1 cellular context compared by ENCODE assay signal in the genomic region with DNA sequence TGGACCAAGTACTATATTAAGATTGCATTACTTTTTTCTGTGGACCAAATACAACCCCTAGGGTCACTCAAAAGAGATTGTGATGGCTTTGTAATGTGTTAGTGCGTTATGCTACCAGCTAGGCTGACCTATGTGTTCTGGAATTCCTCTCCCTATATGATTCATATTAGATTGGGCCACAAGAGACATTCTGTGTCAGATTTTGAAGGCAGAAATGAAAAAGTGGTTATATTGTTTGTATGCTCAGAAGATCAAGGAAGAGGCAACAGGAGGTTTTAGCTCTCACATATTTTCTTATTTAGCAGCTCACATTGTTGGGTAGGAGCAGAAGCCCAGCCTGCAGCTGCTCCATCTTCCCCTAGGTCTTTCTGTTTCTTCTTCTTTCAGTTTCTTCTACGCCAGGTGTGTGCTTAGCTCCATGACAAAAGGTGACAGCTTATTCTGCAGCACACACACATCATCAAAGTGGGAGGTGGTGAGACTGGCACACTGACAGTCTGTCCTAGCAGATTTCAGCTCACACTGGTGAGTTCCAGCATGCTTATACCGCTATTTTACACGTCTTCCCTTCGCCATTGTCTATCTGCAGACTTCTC.
TF ChIP-seq lines count a peak whose summit lies in the region.

No MANE protein-coding gene starts in this region.

TF ChIP-seq in GM23338, 12 proteins besides CTCF, POLR2A, EP300 and RAD21 (continued from another document):
- TF ChIP-seq, protein P1, sequence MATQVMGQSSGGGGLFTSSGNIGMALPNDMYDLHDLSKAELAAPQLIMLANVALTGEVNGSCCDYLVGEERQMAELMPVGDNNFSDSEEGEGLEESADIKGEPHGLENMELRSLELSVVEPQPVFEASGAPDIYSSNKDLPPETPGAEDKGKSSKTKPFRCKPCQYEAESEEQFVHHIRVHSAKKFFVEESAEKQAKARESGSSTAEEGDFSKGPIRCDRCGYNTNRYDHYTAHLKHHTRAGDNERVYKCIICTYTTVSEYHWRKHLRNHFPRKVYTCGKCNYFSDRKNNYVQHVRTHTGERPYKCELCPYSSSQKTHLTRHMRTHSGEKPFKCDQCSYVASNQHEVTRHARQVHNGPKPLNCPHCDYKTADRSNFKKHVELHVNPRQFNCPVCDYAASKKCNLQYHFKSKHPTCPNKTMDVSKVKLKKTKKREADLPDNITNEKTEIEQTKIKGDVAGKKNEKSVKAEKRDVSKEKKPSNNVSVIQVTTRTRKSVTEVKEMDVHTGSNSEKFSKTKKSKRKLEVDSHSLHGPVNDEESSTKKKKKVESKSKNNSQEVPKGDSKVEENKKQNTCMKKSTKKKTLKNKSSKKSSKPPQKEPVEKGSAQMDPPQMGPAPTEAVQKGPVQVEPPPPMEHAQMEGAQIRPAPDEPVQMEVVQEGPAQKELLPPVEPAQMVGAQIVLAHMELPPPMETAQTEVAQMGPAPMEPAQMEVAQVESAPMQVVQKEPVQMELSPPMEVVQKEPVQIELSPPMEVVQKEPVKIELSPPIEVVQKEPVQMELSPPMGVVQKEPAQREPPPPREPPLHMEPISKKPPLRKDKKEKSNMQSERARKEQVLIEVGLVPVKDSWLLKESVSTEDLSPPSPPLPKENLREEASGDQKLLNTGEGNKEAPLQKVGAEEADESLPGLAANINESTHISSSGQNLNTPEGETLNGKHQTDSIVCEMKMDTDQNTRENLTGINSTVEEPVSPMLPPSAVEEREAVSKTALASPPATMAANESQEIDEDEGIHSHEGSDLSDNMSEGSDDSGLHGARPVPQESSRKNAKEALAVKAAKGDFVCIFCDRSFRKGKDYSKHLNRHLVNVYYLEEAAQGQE (IDR thresholded peaks at IDR 0.05; ENCODE audit: unreplicated experiment), result no peak
- no peak for TF ChIP-seq EZH2 (IDR thresholded peaks at IDR 0.05; ENCODE audit: low read depth, unreplicated experiment)
- TF ChIP-seq, protein P2, sequence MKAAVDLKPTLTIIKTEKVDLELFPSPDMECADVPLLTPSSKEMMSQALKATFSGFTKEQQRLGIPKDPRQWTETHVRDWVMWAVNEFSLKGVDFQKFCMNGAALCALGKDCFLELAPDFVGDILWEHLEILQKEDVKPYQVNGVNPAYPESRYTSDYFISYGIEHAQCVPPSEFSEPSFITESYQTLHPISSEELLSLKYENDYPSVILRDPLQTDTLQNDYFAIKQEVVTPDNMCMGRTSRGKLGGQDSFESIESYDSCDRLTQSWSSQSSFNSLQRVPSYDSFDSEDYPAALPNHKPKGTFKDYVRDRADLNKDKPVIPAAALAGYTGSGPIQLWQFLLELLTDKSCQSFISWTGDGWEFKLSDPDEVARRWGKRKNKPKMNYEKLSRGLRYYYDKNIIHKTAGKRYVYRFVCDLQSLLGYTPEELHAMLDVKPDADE (IDR thresholded peaks at IDR 0.05), result no peak
- TF ChIP-seq EZH2phosphoT487 (IDR thresholded peaks at IDR 0.05; ENCODE audit: unreplicated experiment), result no peak
- TF ChIP-seq POLR2AphosphoS5 (IDR thresholded peaks at IDR 0.05; ENCODE audit: low read depth), result no peak
- TF ChIP-seq CREB1 (CRISPR knock-in tag; IDR thresholded peaks at IDR 0.05; ENCODE audit: low read depth), result no peak
- no peak for TF ChIP-seq ZNF114 (CRISPR knock-in tag; IDR thresholded peaks at IDR 0.05)
- no peak for TF ChIP-seq JUNB (IDR thresholded peaks at IDR 0.05; ENCODE audit: unreplicated experiment)
TF ChIP-seq in GM23338: peak in this region for 0.
